Comparison of ENCODE assay signal across 8 cellular contexts in genomic region chr7:75915416-75916156, GRCh38. TPM values are rescaled to one million over a fixed set of nuclear protein-coding genes. Genes with fewer than 3 reads are reported as not detected.
DNase-seq lines count a peak whose midpoint lies in the region; ATAC-seq and TF ChIP-seq lines count a peak whose summit lies in the region.

No MANE protein-coding gene starts in this region.

- H2AFZ ChIP-seq in OCI-LY1 (ENCODE audit: low read length): no peak overlapping the region

- H3K27ac ChIP-seq in OCI-LY1 (ENCODE audit: low read depth, low read length, poor library complexity, severe bottlenecking): no peak overlapping the region
- no peak overlapping the region for H3K27ac ChIP-seq in iPS-20b (ENCODE audit: low read length)

- H3K4me1 ChIP-seq in OCI-LY1 (ENCODE audit: insufficient read depth, low read length, severe bottlenecking) (peaks cover 22% of the 10 kb centered on the region), iPS-20b (ENCODE audit: insufficient read depth, low read length) (peaks cover 6% of the 10 kb centered on the region; the same call in 1 of the 2 replicates), skeletal muscle satellite cell (ENCODE audit: control insufficient read depth, insufficient read depth, low read length) (peaks cover 22% of the 10 kb centered on the region)

- H3K9me2 ChIP-seq in OCI-LY1 (ENCODE audit: low read depth, low read length): no peaks in the 10 kb centered on the region

- no peaks in the 10 kb centered on the region for H3F3A ChIP-seq in OCI-LY1 (ENCODE audit: insufficient read depth, low read length)

- peak overlapping the region; percentile 90 for H3K4me2 ChIP-seq in OCI-LY1 (ENCODE audit: low read length)
- H3K4me2 ChIP-seq in skeletal muscle satellite cell (ENCODE audit: low read length): peak overlapping the region; percentile 99

- ATAC-seq in GM21717 (IDR thresholded peaks at IDR 0.05; ENCODE audit: unreplicated experiment): peak; percentile 14

- H3K9me3 Mint-ChIP-seq in CD14-positive monocyte: peaks cover 0 to 2% (median 0%) of the 10 kb centered on the region in 7 donors

- no peak for TF ChIP-seq CTCF in CD14-positive monocyte (IDR thresholded peaks at IDR 0.05)
- TF ChIP-seq CTCF in OCI-LY1 (IDR thresholded peaks at IDR 0.05; ENCODE audit: low read length): no peak

- H3K9ac ChIP-seq in OCI-LY1 (ENCODE audit: low read length): peak overlapping the region; percentile 73
- H3K9ac ChIP-seq in iPS-20b (ENCODE audit: low read depth, low read length): peak overlapping the region; percentile 79; the same call in 1 of the 2 replicates
- H3K9ac ChIP-seq in skeletal muscle satellite cell (ENCODE audit: low read depth, low read length): peak overlapping the region; percentile 94

- peaks cover 0 to 8% (median 3%) of the 10 kb centered on the region in 3 donors for H3K27me3 Mint-ChIP-seq in CD14-positive monocyte (ENCODE audit: low read depth in 3 of 3)

- H3K36me3 ChIP-seq in OCI-LY1 (ENCODE audit: insufficient read depth, low read length) (no peaks in the 10 kb centered on the region; the same call in 1 of the 2 replicates), iPS-20b (ENCODE audit: insufficient read depth, low read depth, low read length) (no peaks in the 10 kb centered on the region), skeletal muscle satellite cell (ENCODE audit: insufficient read depth, low read length) (peaks cover 3% of the 10 kb centered on the region)

- intact Hi-C loops in CD14-positive monocyte (cut with micrococcal nuclease): loop anchor here (2.0 to 5.0 kb wide), 5 partner anchors 37 to 79 kb away; partner anchors contain the start of gene TMEM120A (in 1 of the 2)

- H3K79me2 ChIP-seq in OCI-LY1 (ENCODE audit: insufficient read depth, low read length): peaks cover 4% of the 10 kb centered on the region; the same call in 1 of the 2 replicates

- peak overlapping the region; percentile 87 to 92 for H3K4me3 Mint-ChIP-seq in CD14-positive monocyte

- H3K9me3 ChIP-seq in OCI-LY1 (ENCODE audit: low read length) (no peaks in the 10 kb centered on the region), iPS-20b (ENCODE audit: insufficient read depth, low read depth, low read length) (no peaks in the 10 kb centered on the region), skeletal muscle satellite cell (replicated peaks; ENCODE audit: low read length) (no peaks in the 10 kb centered on the region)

- H4K20me1 ChIP-seq in OCI-LY1 (ENCODE audit: insufficient read depth, low read length): no peaks in the 10 kb centered on the region

- peaks cover 2 to 18% of the 10 kb centered on the region in 2 donors for H3K36me3 Mint-ChIP-seq in CD14-positive monocyte

- H3K27me3 ChIP-seq in OCI-LY1 (ENCODE audit: insufficient read depth, low read length) (no peaks in the 10 kb centered on the region), iPS-20b (ENCODE audit: insufficient read depth, low read length) (no peaks in the 10 kb centered on the region), skeletal muscle satellite cell (ENCODE audit: control insufficient read depth, insufficient read depth, low read length) (no peaks in the 10 kb centered on the region)

- H3K27ac Mint-ChIP-seq in CD14-positive monocyte: peak overlapping the region; percentile 60 to 87 (median 82)

- H3K4me3 ChIP-seq in OCI-LY1 (ENCODE audit: low read depth, low read length, poor library complexity, severe bottlenecking) (peak overlapping the region; percentile 78), iPS-20b (ENCODE audit: low read length) (peak overlapping the region; percentile 87), skeletal muscle satellite cell (ENCODE audit: low read length) (peak overlapping the region; percentile 86)

- DNase-seq in CD14-positive monocyte (ENCODE audit: low spot score) (no peak), astrocyte of the hippocampus (ENCODE audit: low read depth, low spot score) (peak; percentile 44), H4 (ENCODE audit: low spot score) (no peak), SK-N-DZ (ENCODE audit: low spot score) (no peak)

- H3K4me1 Mint-ChIP-seq in CD14-positive monocyte: peaks cover 54% of the 10 kb centered on the region

RNA-seq across cellular contexts. Expression of gene POR, which starts 0.6 kb away (rescaled TPM):
- polyA plus RNA-seq in CD14-positive monocyte: 100 to 1,000 TPM in 1 of 2 donors, 10 to 100 TPM in 1; 90.5 to 102 TPM
- total RNA-seq in skeletal muscle satellite cell (2012; rRNA removed): 60.1 and 104 TPM in 2 replicates
- total RNA-seq in H4 (2014; rRNA removed; shearing (Covaris generic)): 118 and 121 TPM in 2 replicates
- polyA plus RNA-seq in SK-N-DZ (2014; cell fraction: cytosol; rRNA removed): 69.4 and 75.5 TPM in 2 replicates
- 98.1 and 107 TPM in 2 replicates for polyA plus RNA-seq in SK-N-DZ (2014; cell fraction: nucleus; rRNA removed)

RNA-seq across cellular contexts. Expression of gene RHBDD2, which starts 36.8 kb away (rescaled TPM):
- polyA plus RNA-seq in CD14-positive monocyte: 10 to 100 TPM; 53.1 to 54.6 TPM
- 16.4 and 16.7 TPM in 2 replicates for total RNA-seq in skeletal muscle satellite cell (2012; rRNA removed)
- 67.3 and 96.3 TPM in 2 replicates for total RNA-seq in H4 (2014; rRNA removed; shearing (Covaris generic))
- polyA plus RNA-seq in SK-N-DZ (2014; cell fraction: cytosol; rRNA removed): 26.4 and 33.4 TPM in 2 replicates
- 13.4 and 13.8 TPM in 2 replicates for polyA plus RNA-seq in SK-N-DZ (2014; cell fraction: nucleus; rRNA removed)
